Comparison of ENCODE assay signal across 22 cellular contexts in the genomic region with DNA sequence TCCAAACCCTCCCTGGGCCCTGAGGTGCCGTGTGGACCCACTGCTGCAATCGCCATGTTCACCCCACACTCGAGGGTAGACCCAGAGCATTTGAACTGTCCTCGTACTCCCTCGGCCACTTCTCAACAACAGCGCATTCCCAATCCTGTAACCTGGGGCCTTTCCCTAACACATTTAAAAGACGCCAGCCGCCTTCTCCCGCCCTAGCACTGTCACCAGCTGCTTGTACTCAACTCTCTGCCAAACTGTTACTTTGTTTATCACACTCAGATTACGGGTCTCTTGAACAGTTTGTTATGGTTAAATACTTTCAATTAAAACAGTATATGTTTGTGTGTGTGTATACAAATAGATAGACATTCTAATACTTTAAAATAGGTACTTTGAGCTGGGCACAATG. TPM values are rescaled to one million over a fixed set of nuclear protein-coding genes. Genes with fewer than 3 reads are reported as not detected.
DNase-seq lines count a peak whose midpoint lies in the region; ATAC-seq, FAIRE-seq and TF ChIP-seq lines count a peak whose summit lies in the region.
"Had no signal": no experiment of that assay in that cellular context is flagged by ENCODE, and none has a peak within 500 bp of the region (broad histone marks: within the 10 kb centered on the region; RNA-seq: fewer than 3 reads in every experiment).

No MANE protein-coding gene starts in this region.

- no peaks in the 10 kb centered on the region for H3K9me3 Mint-ChIP-seq in progenitor cell of endocrine pancreas (ENCODE audit: low read depth)
- no peaks in the 10 kb centered on the region for H3K9me3 Mint-ChIP-seq in activated CD8-positive, alpha-beta memory T cell treated with anti-CD3 and anti-CD28 coated beads, Interleukin-2, amount 10 ng/mL, durations not matched to agents 7 days and 5 days (ENCODE audit: low read depth)
- H3K9me3 Mint-ChIP-seq: CD8-positive, alpha-beta memory T cell had no signal

- peak; percentile 22 for ATAC-seq in left ventricle myocardium superior
- no peak for ATAC-seq in left cardiac atrium
- no peak for ATAC-seq in activated CD8-positive, alpha-beta memory T cell treated with anti-CD3 and anti-CD28 coated beads, Interleukin-2, amount 10 ng/mL, durations not matched to agents 7 days and 5 days
- ATAC-seq: A549, HepG2, K562 had no signal

- H4K91ac ChIP-seq in H1 (replicated peaks; ENCODE audit: insufficient read length, low read length): no peak overlapping the region

- POLR2A ChIA-PET in H1 (lab: Charles Lee; ENCODE audit: partially characterized antibody): interaction anchor here (0.6 to 1.0 kb wide), 2 partner anchors 19 to 27 kb away, joined by 3 read pairs; no protein-coding TSS in a partner anchor

- WGBS in H1 (ENCODE audit: extremely low coverage in 1 of 2, insufficient coverage in 1 of 2, insufficient read length in 1 of 2, insufficient replicate concordance in 2 of 2, low coverage in 1 of 2, low lambda C conversion rate in 2 of 2, missing lambda C conversion rate in 1 of 2), 2 experiments: 85% methylated on average over 10 of the region's 10 CpGs; no CpG with 5 or more reads in 1 of the 2 experiments
- 95 to 96% methylated on average over 10 of the region's 10 CpGs for WGBS in thyroid gland, 2 donors

- H3K4me1 ChIP-seq in H1 (replicated peaks in 1 of 4; ENCODE audit: control insufficient read depth in 3 of 4, insufficient read depth in 4 of 4, low read length in 3 of 4) (peaks cover 4 to 35% (median 25%) of the 10 kb centered on the region in 4 experiments), thyroid gland (peaks cover 0 to 6% of the 10 kb centered on the region in 2 donors)

- TF ChIP-seq CTCF in H1 (IDR thresholded peaks at IDR 0.05; ENCODE audit: control extremely low read depth in 1 of 3, insufficient read depth in 1 of 3, low read depth in 1 of 3, low read length in 3 of 3) (no peak), progenitor cell of endocrine pancreas (IDR thresholded peaks at IDR 0.05; ENCODE audit: unreplicated experiment) (no peak), thyroid gland (IDR thresholded peaks at IDR 0.05) (no peak)

- H3K9me3 ChIP-seq in H1 (ENCODE audit: insufficient read depth in 2 of 2, low read depth in 1 of 2, low read length in 1 of 2) (peaks cover 8 to 10% of the 10 kb centered on the region in 2 experiments; a peak in 2 of 4 replicates), thyroid gland (no peaks in the 10 kb centered on the region)
- H3K9me3 ChIP-seq: A549 had no signal

- TF ChIP-seq EP300 in H1 (IDR thresholded peaks at IDR 0.05; ENCODE audit: borderline replicate concordance in 1 of 2, low read depth in 2 of 2, low read length in 2 of 2): no peak

- TF ChIP-seq POLR2A in H1 (IDR thresholded peaks at IDR 0.05; ENCODE audit: control extremely low read depth in 1 of 2, low read depth in 2 of 2, low read length in 2 of 2) (no peak), thyroid gland (IDR thresholded peaks at IDR 0.05) (no peak)

- intact Hi-C loops in left ventricle myocardium superior (cut with micrococcal nuclease) (no loop called here), left cardiac atrium (cut with DNase I) (no loop called here), thyroid gland (cut with DNase I) (no loop called here)

- no peak overlapping the region for H3K4me3 Mint-ChIP-seq in progenitor cell of endocrine pancreas (ENCODE audit: low read depth)
- no peak overlapping the region for H3K4me3 Mint-ChIP-seq in activated CD8-positive, alpha-beta memory T cell treated with anti-CD3 and anti-CD28 coated beads, Interleukin-2, amount 10 ng/mL, durations not matched to agents 7 days and 5 days
- H3K4me3 Mint-ChIP-seq: CD8-positive, alpha-beta memory T cell; H9 had no signal

- FAIRE-seq in H1 (lab: Jason Lieb, UNC): no peak
- FAIRE-seq: A549, HepG2, K562 had no signal

- no peak overlapping the region for H3K4ac ChIP-seq in H1 (replicated peaks; ENCODE audit: insufficient read length, low read depth, low read length)

- H3K27me3 ChIP-seq in H1 (replicated peaks in 1 of 4; ENCODE audit: control insufficient read depth in 3 of 4, extremely low read depth in 1 of 4, insufficient read depth in 3 of 4, low read length in 3 of 4) (peaks cover 38 to 86% (median 78%) of the 10 kb centered on the region in 4 experiments), thyroid gland (no peaks in the 10 kb centered on the region)

- TF ChIP-seq RAD21 in H1 (IDR thresholded peaks at IDR 0.05 in 1 of 2, conservative IDR thresholded peaks at IDR 0.05 in 1 of 2; ENCODE audit: low read depth in 2 of 2, low read length in 2 of 2): no peak

- peaks cover 63% of the 10 kb centered on the region for H3K27me3 Mint-ChIP-seq in progenitor cell of endocrine pancreas
- peaks cover 65% of the 10 kb centered on the region for H3K27me3 Mint-ChIP-seq in activated CD8-positive, alpha-beta memory T cell treated with anti-CD3 and anti-CD28 coated beads, Interleukin-2, amount 10 ng/mL, durations not matched to agents 7 days and 5 days

- no peak overlapping the region for H2AFZ ChIP-seq in H1 (ENCODE audit: low read length)
- H2AFZ ChIP-seq: GM23248 had no signal

- no peak overlapping the region for H3K9ac ChIP-seq in H1 (replicated peaks in 1 of 4; ENCODE audit: extremely low read depth in 1 of 4, low read depth in 3 of 4, low read length in 3 of 4)
- H3K9ac ChIP-seq: GM23248 had no signal

- no peaks in the 10 kb centered on the region for H4K20me1 ChIP-seq in H1 (replicated peaks in 1 of 2; ENCODE audit: control insufficient read depth in 1 of 2, insufficient read depth in 2 of 2, low read length in 2 of 2)

- H2BK12ac ChIP-seq in H1 (ENCODE audit: low read depth, low read length): no peak overlapping the region

- H3K27ac ChIP-seq in H1 (ENCODE audit: low read depth, low read length) (no peak overlapping the region), thyroid gland (no peak overlapping the region)
- H3K27ac ChIP-seq: A549, GM23248 had no signal

- no peak overlapping the region for H2BK15ac ChIP-seq in H1 (ENCODE audit: low read length)

- no peak overlapping the region for H3K4me2 ChIP-seq in H1 (ENCODE audit: insufficient read depth in 1 of 2, low read depth in 2 of 2, low read length in 2 of 2)
- H3K4me2 ChIP-seq: A549 had no signal

- no peak overlapping the region for H3K23ac ChIP-seq in H1 (ENCODE audit: insufficient read length)

- peaks cover 6% of the 10 kb centered on the region; the same call in 1 of the 2 replicates for H3K23me2 ChIP-seq in H1 (ENCODE audit: low read depth, low read length)

- peaks cover 0 to 4% (median 0%) of the 10 kb centered on the region in 4 experiments; a peak in 1 of 8 replicates for H3K36me3 ChIP-seq in H1 (ENCODE audit: control insufficient read depth in 2 of 4, insufficient read depth in 4 of 4, low read length in 3 of 4)
- H3K36me3 ChIP-seq in thyroid gland: no peaks in the 10 kb centered on the region

- no peak overlapping the region for H3K4me3 ChIP-seq in H1 (ENCODE audit: extremely low read depth in 1 of 4, insufficient read depth in 2 of 4, low read depth in 3 of 4, low read length in 4 of 4)
- H3K4me3 ChIP-seq in thyroid gland (replicated peaks in 1 of 3): no peak overlapping the region
- H3K4me3 ChIP-seq: A549, GM23248, K562 had no signal

- no peak overlapping the region for H3K14ac ChIP-seq in H1 (ENCODE audit: insufficient read length)

- peak overlapping the region; percentile 87; the same call in 1 of the 2 replicates for H2BK20ac ChIP-seq in H1 (ENCODE audit: low read length)

- H3K18ac ChIP-seq in H1 (ENCODE audit: extremely low read depth, low read length): peak overlapping the region; percentile 11

- no peak overlapping the region for H4K5ac ChIP-seq in H1 (ENCODE audit: insufficient read length, low read depth, low read length)

- no peak overlapping the region for H2BK5ac ChIP-seq in H1 (ENCODE audit: low read depth, low read length)

- H3K56ac ChIP-seq in H1 (replicated peaks; ENCODE audit: insufficient read length, low read depth, low read length): no peak overlapping the region

- no peaks in the 10 kb centered on the region for H3K4me1 Mint-ChIP-seq in progenitor cell of endocrine pancreas (ENCODE audit: low read depth)
- peaks cover 2% of the 10 kb centered on the region for H3K4me1 Mint-ChIP-seq in activated CD8-positive, alpha-beta memory T cell treated with anti-CD3 and anti-CD28 coated beads, Interleukin-2, amount 10 ng/mL, durations not matched to agents 7 days and 5 days

- no peaks in the 10 kb centered on the region for H3K36me3 Mint-ChIP-seq in progenitor cell of endocrine pancreas (ENCODE audit: insufficient read depth)
- H3K36me3 Mint-ChIP-seq in activated CD8-positive, alpha-beta memory T cell treated with anti-CD3 and anti-CD28 coated beads, Interleukin-2, amount 10 ng/mL, durations not matched to agents 7 days and 5 days: no peaks in the 10 kb centered on the region
- H3K36me3 Mint-ChIP-seq: CD8-positive, alpha-beta memory T cell had no signal

- H2BK120ac ChIP-seq in H1 (replicated peaks; ENCODE audit: low read depth, low read length): no peak overlapping the region

- DNase-seq in left ventricle myocardium superior (no peak), left cardiac atrium (no peak), H1 (ENCODE audit: low read depth in 1 of 2, low spot score in 2 of 2) (no peak), progenitor cell of endocrine pancreas (ENCODE audit: low spot score, unreplicated experiment) (no peak), AG08395 (ENCODE audit: low spot score) (no peak), thyroid gland (no peak)
- DNase-seq in activated CD8-positive, alpha-beta memory T cell treated with anti-CD3 and anti-CD28 coated beads, Interleukin-2, amount 10 ng/mL, durations not matched to agents 7 days and 5 days: no peak
- DNase-seq: Calu3; CD8-positive, alpha-beta memory T cell; GM23248; H9; Kasumi-1; NCI-H2081 treated with DMSO at 0.1 percent for 48 hours; NCI-H2171; NCI-H226; NCI-H510A; NCI-H69; RPMI8226; SHP77 treated with DMSO at 0.1 percent for 48 hours had no signal

- CTCF ChIA-PET in H1 (lab: Charles Lee; ENCODE audit: partially characterized antibody): interaction anchor here (0.8 to 1.8 kb wide), 6 partner anchors 9 to 332 kb away, joined by 3 to 6 read pairs (median 4); no protein-coding TSS in a partner anchor
- CTCF ChIA-PET in activated CD8-positive, alpha-beta memory T cell treated with anti-CD3 and anti-CD28 coated beads, Interleukin-2, amount 10 ng/mL, durations not matched to agents 7 days and 5 days (lab: Charles Lee): no interaction called here

- no peaks in the 10 kb centered on the region for H3K79me1 ChIP-seq in H1 (ENCODE audit: low read depth, low read length)

- no peaks in the 10 kb centered on the region for H3K79me2 ChIP-seq in H1 (ENCODE audit: control insufficient read depth in 1 of 2, insufficient read depth in 2 of 2, low read length in 2 of 2)

- no peak overlapping the region for H2AK5ac ChIP-seq in H1 (ENCODE audit: low read depth, low read length)

- H3K27ac Mint-ChIP-seq in progenitor cell of endocrine pancreas: peak overlapping the region; percentile 35
- no peak overlapping the region for H3K27ac Mint-ChIP-seq in activated CD8-positive, alpha-beta memory T cell treated with anti-CD3 and anti-CD28 coated beads, Interleukin-2, amount 10 ng/mL, durations not matched to agents 7 days and 5 days
- H3K27ac Mint-ChIP-seq: CD8-positive, alpha-beta memory T cell; H9 had no signal

- H4K8ac ChIP-seq in H1 (ENCODE audit: extremely low read depth, insufficient read depth, low read length): 0 out of 2 replicates have a peak overlapping the region, but pooled peaks have one; percentile 43

RNA-seq across cellular contexts. Expression of a gene that starts 20.7 kb away (rescaled TPM):
- total RNA-seq in left ventricle myocardium superior (42.0 TPM), left cardiac atrium (10 to 100 TPM; 23.3 to 44.2 TPM), progenitor cell of endocrine pancreas (247 and 268 TPM in 2 replicates), thyroid gland (10 to 100 TPM; 12.6 to 29.7 (median 16.8) TPM)
- 12.8 and 16.2 TPM in 2 replicates for total RNA-seq in H1 (2021; fragmentation: NEBNext Ultra II Directional; extraction: Animal tissue kit (Norgen Biotek cat#: 25700))
- polyA plus RNA-seq in H1 (2011; rRNA removed): 14.1 and 21.8 TPM in 2 replicates
- 13.5 TPM for polyA plus RNA-seq in H1 (2011; cell fraction: cytosol; rRNA removed)
- 19.1 TPM for polyA plus RNA-seq in H1 (2011; cell fraction: nucleus; rRNA removed)
- polyA plus RNA-seq in H1 (2012, experiment 1 of 2): 5.5 to 12.0 TPM (median 10.3 TPM) in 4 replicates
- polyA plus RNA-seq in H1 (2012, experiment 2 of 2): 12.8 TPM
- 12.8 TPM for polyA plus RNA-seq in H1 (2013, experiment 1 of 2)
- 10.8 TPM for polyA plus RNA-seq in H1 (2013, experiment 2 of 2)
- polyA minus RNA-seq in H1 (2011; rRNA and poly(A)+ RNA removed): 1.7 and 2.9 TPM in 2 replicates
- 16.9 TPM for polyA minus RNA-seq in H1 (2011; cell fraction: cytosol; rRNA and poly(A)+ RNA removed)
- 23.8 TPM for polyA minus RNA-seq in H1 (2011; cell fraction: nucleus; rRNA and poly(A)+ RNA removed)
- total RNA-seq in activated CD8-positive, alpha-beta memory T cell treated with anti-CD3 and anti-CD28 coated beads, Interleukin-2, amount 10 ng/mL, durations not matched to agents 7 days and 5 days: under 1 TPM; 0.44 to 0.87 TPM
- total RNA-seq: HepG2 had no signal
- polyA plus RNA-seq: HepG2 had no signal
